9 cellular contexts compared by ENCODE assay signal in the genomic region with DNA sequence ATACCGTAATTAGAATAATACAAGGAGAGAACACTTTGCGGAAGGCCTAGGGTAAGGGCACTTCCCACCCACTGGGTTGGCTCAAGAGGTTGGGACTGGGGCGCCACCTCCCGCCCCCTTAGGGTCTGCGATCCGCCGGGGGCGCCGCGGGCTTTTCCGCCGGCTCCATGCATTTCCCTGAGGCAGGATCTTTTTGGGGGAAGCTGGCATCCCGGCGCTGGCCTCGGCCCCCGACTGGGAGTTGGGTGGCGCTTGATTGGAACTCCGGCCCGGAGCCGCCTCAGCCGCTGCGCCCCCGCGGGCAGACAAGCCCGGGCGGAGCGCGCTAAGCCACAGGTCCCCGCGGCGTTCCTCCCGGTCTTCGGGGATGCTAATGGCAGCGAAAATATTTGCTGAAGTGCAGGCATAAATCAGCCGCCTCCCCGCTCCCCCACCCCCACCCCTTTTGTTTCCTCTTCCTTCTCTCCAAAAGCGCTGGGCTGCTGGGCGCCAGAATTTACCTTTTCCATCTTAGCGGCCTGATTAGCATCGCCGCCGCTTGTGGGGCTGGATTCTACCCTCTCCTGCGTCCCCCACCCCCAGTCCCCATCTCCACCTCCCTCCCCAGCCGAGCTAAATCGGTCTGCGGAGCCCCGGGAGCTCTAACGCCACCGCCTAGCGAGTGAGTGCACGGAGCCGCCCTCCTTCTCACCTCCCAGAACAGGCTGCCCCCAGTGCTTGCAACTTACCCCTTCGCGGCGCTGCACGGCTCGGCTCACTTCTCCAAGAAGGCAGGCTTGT. TPM values are rescaled to one million over a fixed set of nuclear protein-coding genes. Genes with fewer than 3 reads are reported as not detected.
DNase-seq lines count a peak whose midpoint lies in the region; ATAC-seq and TF ChIP-seq lines count a peak whose summit lies in the region.
"Had no signal": no experiment of that assay in that cellular context is flagged by ENCODE, and none has a peak within 500 bp of the region (broad histone marks: within the 10 kb centered on the region; RNA-seq: fewer than 3 reads in every experiment).

No MANE protein-coding gene starts in this region.

- H3F3A ChIP-seq in Loucy (ENCODE audit: low read depth) = no peaks in the 10 kb centered on the region

- CTCF ChIA-PET in CD8-positive, alpha-beta memory T cell (lab: Charles Lee) = no interaction called here

- H3K9ac ChIP-seq in Loucy (ENCODE audit: low read depth, low read length, poor library complexity, severe bottlenecking) = peak overlapping the region; percentile 68

- H3K9me3 Mint-ChIP-seq in CD8-positive, alpha-beta memory T cell = no peaks in the 10 kb centered on the region

- H3K4me1 Mint-ChIP-seq in CD8-positive, alpha-beta memory T cell = peaks cover 9 to 23% (median 17%) of the 10 kb centered on the region in 3 donors

- H3K9me3 ChIP-seq in CD8-positive, alpha-beta memory T cell (ENCODE audit: low read length) = no peaks in the 10 kb centered on the region
- H3K9me3 ChIP-seq in Loucy (ENCODE audit: insufficient read depth, low read depth, low read length) = no peaks in the 10 kb centered on the region
- H3K9me3 ChIP-seq: neutrophil had no signal

- DNase-seq in CD8-positive, alpha-beta memory T cell = no peak
- DNase-seq in cerebellar cortex (ENCODE audit: low spot score) = peak; percentile 65
- peak; percentile 45 for DNase-seq in left lobe of liver (ENCODE audit: low spot score)
- peak; percentile 60 for DNase-seq in superior temporal gyrus (ENCODE audit: extremely low spot score)
- no peak for DNase-seq in NCI-H524 (lab: John Stamatoyannopoulos, UW)
- DNase-seq in SIG-M5 (lab: John Stamatoyannopoulos, UW) = no peak

- no peaks in the 10 kb centered on the region for H3K36me3 Mint-ChIP-seq in CD8-positive, alpha-beta memory T cell

- no peak for TF ChIP-seq CTCF in Loucy (conservative IDR thresholded peaks at IDR 0.05; ENCODE audit: low read length)

- no peaks in the 10 kb centered on the region for H4K20me1 ChIP-seq in Loucy (ENCODE audit: insufficient read depth, low read length, poor library complexity, severe bottlenecking)

- H3K4me3 Mint-ChIP-seq in CD8-positive, alpha-beta memory T cell = peak overlapping the region; percentile 34 to 88 (median 52)

- H3K36me3 ChIP-seq in CD8-positive, alpha-beta memory T cell (ENCODE audit: insufficient read depth, low read length) = no peaks in the 10 kb centered on the region
- no peaks in the 10 kb centered on the region for H3K36me3 ChIP-seq in Loucy (ENCODE audit: insufficient read depth, low read length)
- H3K36me3 ChIP-seq: neutrophil had no signal

- no peaks in the 10 kb centered on the region for H3K79me2 ChIP-seq in Loucy (ENCODE audit: insufficient read depth, low read length)

- H3K4me3 ChIP-seq in CD8-positive, alpha-beta memory T cell (ENCODE audit: low read length) = no peak overlapping the region
- H3K4me3 ChIP-seq in Loucy (ENCODE audit: low read length, poor library complexity, severe bottlenecking) = peak overlapping the region; percentile 73

- H3K4me1 ChIP-seq in CD8-positive, alpha-beta memory T cell (ENCODE audit: insufficient read depth, low read length) = peaks cover 6% of the 10 kb centered on the region
- H3K4me1 ChIP-seq in Loucy (ENCODE audit: insufficient read depth, low read length, poor library complexity, severe bottlenecking) = peaks cover 10% of the 10 kb centered on the region

- ATAC-seq in left lobe of liver (peak; percentile 4), GM21786 (IDR thresholded peaks at IDR 0.05; ENCODE audit: unreplicated experiment) (no peak)

- H3K4me2 ChIP-seq in Loucy (ENCODE audit: low read depth, low read length, poor library complexity, severe bottlenecking) = peak overlapping the region; percentile 85

- peaks cover 20% of the 10 kb centered on the region for H3K27me3 ChIP-seq in CD8-positive, alpha-beta memory T cell (ENCODE audit: insufficient read depth, low read length, poor library complexity, severe bottlenecking)
- peaks cover 8% of the 10 kb centered on the region for H3K27me3 ChIP-seq in Loucy (ENCODE audit: insufficient read depth, low read length, poor library complexity, severe bottlenecking)

- POLR2A ChIA-PET in CD8-positive, alpha-beta memory T cell (lab: Charles Lee) = no interaction called here

- no peak overlapping the region for H3K27ac ChIP-seq in CD8-positive, alpha-beta memory T cell (ENCODE audit: low read depth, low read length)
- H3K27ac ChIP-seq: neutrophil had no signal

- peak overlapping the region; percentile 76 for H2AFZ ChIP-seq in Loucy (ENCODE audit: low read length)

- H3K9me2 ChIP-seq in Loucy (replicated peaks; ENCODE audit: low read depth, low read length) = no peaks in the 10 kb centered on the region

- no peak overlapping the region for H3K27ac Mint-ChIP-seq in CD8-positive, alpha-beta memory T cell

- peaks cover 21 to 54% of the 10 kb centered on the region in 2 donors for H3K27me3 Mint-ChIP-seq in CD8-positive, alpha-beta memory T cell

RNA-seq across cellular contexts. Expression of a gene that starts 5.1 kb away (rescaled TPM):
- total RNA-seq in CD8-positive, alpha-beta memory T cell = under 1 TPM; 0.11 to 0.13 TPM
- 0.06 TPM for polyA plus RNA-seq in CD8-positive, alpha-beta memory T cell
- total RNA-seq in left lobe of liver = 1.8 TPM

Comparison
In these comparisons a context has a peak if more than half of its experiments do, and no peak if none do; other contexts are left out.
1. DNase-seq: peak in cerebellar cortex (single experiment), left lobe of liver (single experiment) and superior temporal gyrus (single experiment); none in CD8-positive, alpha-beta memory T cell (0 of 5), NCI-H524 (0 of 2) and SIG-M5 (single experiment).